ENCODE assay signal across 1 cellular context in the genomic region with DNA sequence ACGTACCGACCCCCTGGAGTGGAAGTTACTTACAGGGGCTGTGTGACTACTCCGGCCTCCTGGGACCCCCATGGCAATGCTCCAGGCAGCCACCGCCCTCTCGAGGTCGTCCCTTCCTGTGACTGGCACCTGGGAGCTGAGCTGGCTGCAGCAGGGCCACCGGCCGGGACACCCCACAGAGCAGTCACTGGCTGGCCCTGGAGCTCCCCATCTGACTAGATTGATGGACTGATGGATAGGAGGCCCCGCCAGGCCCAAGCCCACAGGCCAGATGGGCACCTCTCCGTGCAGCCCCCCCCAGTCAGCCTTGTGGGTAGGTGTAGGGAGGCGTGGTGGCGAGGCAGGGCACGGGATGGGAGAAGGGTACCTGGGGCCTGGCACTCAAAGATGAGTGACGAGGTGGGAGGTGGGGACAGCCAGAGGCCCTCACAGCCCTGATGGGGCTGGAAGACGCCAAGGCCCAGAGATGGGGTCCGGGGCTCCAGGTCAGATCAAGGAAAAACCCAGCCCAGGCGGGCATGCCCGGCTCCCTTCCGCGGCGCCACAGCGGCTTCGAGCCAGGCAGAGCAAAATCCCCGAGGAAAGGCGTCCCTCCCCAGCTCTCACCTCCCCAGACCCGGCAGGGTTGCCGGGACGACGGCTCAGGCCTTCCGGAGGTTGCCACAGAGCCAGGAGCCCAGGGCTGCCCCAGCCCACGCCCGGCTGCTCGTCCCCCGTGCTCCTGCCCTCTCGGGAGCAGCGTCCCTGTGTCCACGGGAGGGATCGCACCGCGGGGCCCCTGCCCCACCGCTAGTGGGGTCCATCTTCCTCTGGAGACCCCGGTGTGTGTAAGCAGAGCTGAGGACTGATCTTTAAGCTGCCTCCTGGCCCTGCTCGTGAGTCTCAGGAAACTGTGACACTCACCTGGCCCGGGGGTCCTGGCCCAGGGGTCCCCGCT.
TF ChIP-seq lines count a peak whose summit lies in the region.

No MANE protein-coding gene starts in this region.

TF ChIP-seq in IMR-90, 13 proteins besides CTCF, POLR2A, EP300 and RAD21:
- TF ChIP-seq, protein P1, sequence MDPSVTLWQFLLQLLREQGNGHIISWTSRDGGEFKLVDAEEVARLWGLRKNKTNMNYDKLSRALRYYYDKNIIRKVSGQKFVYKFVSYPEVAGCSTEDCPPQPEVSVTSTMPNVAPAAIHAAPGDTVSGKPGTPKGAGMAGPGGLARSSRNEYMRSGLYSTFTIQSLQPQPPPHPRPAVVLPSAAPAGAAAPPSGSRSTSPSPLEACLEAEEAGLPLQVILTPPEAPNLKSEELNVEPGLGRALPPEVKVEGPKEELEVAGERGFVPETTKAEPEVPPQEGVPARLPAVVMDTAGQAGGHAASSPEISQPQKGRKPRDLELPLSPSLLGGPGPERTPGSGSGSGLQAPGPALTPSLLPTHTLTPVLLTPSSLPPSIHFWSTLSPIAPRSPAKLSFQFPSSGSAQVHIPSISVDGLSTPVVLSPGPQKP (IDR thresholded peaks at IDR 0.05; ENCODE audit: borderline replicate concordance, low read depth, low read length), result no peak
- TF ChIP-seq FOS (IDR thresholded peaks at IDR 0.05; ENCODE audit: low read depth, low read length) (no peak), MXI1 (IDR thresholded peaks at IDR 0.05; ENCODE audit: borderline replicate concordance, low read depth, low read length) (no peak), RCOR1 (IDR thresholded peaks at IDR 0.05; ENCODE audit: insufficient replicate concordance, low read length) (no peak), BHLHE40 (IDR thresholded peaks at IDR 0.05; ENCODE audit: low read depth, low read length) (no peak)
